Comparison of ENCODE assay signal across 29 cellular contexts in genomic region chr2:152330235-152330866, GRCh38.
"Had no signal": no experiment of that assay in that cellular context is flagged by ENCODE, and none has a peak within 500 bp of the region (broad histone marks: within the 10 kb centered on the region; RNA-seq: fewer than 3 reads in every experiment).

No MANE protein-coding gene starts in this region.

- H3K4me3 ChIP-seq: breast epithelium, left ventricle myocardium inferior, lung, ovary, prostate gland, sigmoid colon, upper lobe of left lung, vagina had no signal

- ATAC-seq: naive thymus-derived CD4-positive, alpha-beta T cell; stimulated activated effector memory CD8-positive, alpha-beta T cell treated with anti-CD3 and anti-CD28 coated beads, Interleukin-12 subunit alpha, Interleukin-12 subunit beta, amount 100 ng/mL, for 72 hours had no signal

- H3K4me3 Mint-ChIP-seq: activated CD4-positive, alpha-beta memory T cell treated with anti-CD3 and anti-CD28 coated beads, Interleukin-2, amount 10 ng/mL, durations not matched to agents 7 days and 5 days; activated CD4-positive, alpha-beta T cell treated with anti-CD3 and anti-CD28 coated beads, Interleukin-2, amount 10 ng/mL, durations not matched to agents 7 days and 5 days; activated T-cell treated with anti-CD3 and anti-CD28 coated beads, Interleukin-2, amount 50 U/mL, for 24 hours; central memory CD8-positive, alpha-beta T cell; dendritic cell treated with granulocyte-macrophage colony-stimulating factor and Interleukin-4, amounts not matched to agents 40 ng/mL and 50 ng/mL, for 4 days; mesothelial cell of epicardium; naive thymus-derived CD4-positive, alpha-beta T cell; stimulated activated effector memory CD8-positive, alpha-beta T cell treated with anti-CD3 and anti-CD28 coated beads, Interleukin-12 subunit alpha, Interleukin-12 subunit beta, amount 100 ng/mL, for 72 hours; stimulated activated naive CD8-positive, alpha-beta T cell treated with anti-CD3 and anti-CD28 coated beads, Interleukin-15, Interleukin-2, amounts not matched to agents 100 ng/mL and 50 ng/mL, for 24 hours had no signal

- H3K36me3 Mint-ChIP-seq: mesothelial cell of epicardium; naive thymus-derived CD4-positive, alpha-beta T cell; stimulated activated effector memory CD8-positive, alpha-beta T cell treated with anti-CD3 and anti-CD28 coated beads, Interleukin-12 subunit alpha, Interleukin-12 subunit beta, amount 100 ng/mL, for 72 hours had no signal

- H3K27me3 ChIP-seq: breast epithelium, ovary, sigmoid colon, upper lobe of left lung, vagina had no signal

- H3K36me3 ChIP-seq: breast epithelium, left ventricle myocardium inferior, ovary, prostate gland, sigmoid colon, upper lobe of left lung, vagina had no signal

- H3K27ac ChIP-seq: breast epithelium, left ventricle myocardium inferior, ovary, prostate gland, sigmoid colon, upper lobe of left lung, vagina had no signal

- DNase-seq: activated CD4-positive, alpha-beta memory T cell treated with anti-CD3 and anti-CD28 coated beads, Interleukin-2, amount 10 ng/mL, durations not matched to agents 7 days and 5 days; activated CD4-positive, alpha-beta T cell treated with anti-CD3 and anti-CD28 coated beads, Interleukin-2, amount 10 ng/mL, durations not matched to agents 7 days and 5 days; activated CD4-positive, CD25-positive, alpha-beta regulatory T cell treated with anti-CD3 and anti-CD28 coated beads, Interleukin-2, amount 50 U/mL, for 72 hours; activated CD8-positive, alpha-beta memory T cell treated with anti-CD3 and anti-CD28 coated beads, Interleukin-2, amount 50 U/mL, for 48 hours; activated gamma-delta T cell; activated naive CD4-positive, alpha-beta T cell treated with anti-CD3 and anti-CD28 coated beads, Interleukin-2, amount 50 U/mL, for 16 hours; activated T-cell treated with anti-CD3 and anti-CD28 coated beads, Interleukin-2, amount 50 U/mL, for 24 hours; amygdala; effector CD4-positive, alpha-beta T cell; left ventricle myocardium inferior; naive thymus-derived CD4-positive, alpha-beta T cell; ovary; retina; sigmoid colon; small intestine; stimulated activated CD4-positive, alpha-beta T cell treated with anti-CD3 and anti-CD28 coated beads, Interleukin-4, amount 100 ng/mL, for 24 hours; substantia nigra; upper lobe of left lung had no signal

- H3K9me3 Mint-ChIP-seq: activated CD4-positive, alpha-beta memory T cell treated with anti-CD3 and anti-CD28 coated beads, Interleukin-2, amount 10 ng/mL, durations not matched to agents 7 days and 5 days; activated CD4-positive, alpha-beta T cell treated with anti-CD3 and anti-CD28 coated beads, Interleukin-2, amount 10 ng/mL, durations not matched to agents 7 days and 5 days; activated T-cell treated with anti-CD3 and anti-CD28 coated beads, Interleukin-2, amount 50 U/mL, for 24 hours; central memory CD8-positive, alpha-beta T cell; dendritic cell treated with granulocyte-macrophage colony-stimulating factor and Interleukin-4, amounts not matched to agents 40 ng/mL and 50 ng/mL, for 4 days; mesothelial cell of epicardium; naive thymus-derived CD4-positive, alpha-beta T cell; stimulated activated effector memory CD8-positive, alpha-beta T cell treated with anti-CD3 and anti-CD28 coated beads, Interleukin-12 subunit alpha, Interleukin-12 subunit beta, amount 100 ng/mL, for 72 hours; stimulated activated naive CD8-positive, alpha-beta T cell treated with anti-CD3 and anti-CD28 coated beads, Interleukin-15, Interleukin-2, amounts not matched to agents 100 ng/mL and 50 ng/mL, for 24 hours had no signal

- FAIRE-seq: endometrium, frontal cortex, small intestine had no signal

- H3K27ac Mint-ChIP-seq: activated CD4-positive, alpha-beta memory T cell treated with anti-CD3 and anti-CD28 coated beads, Interleukin-2, amount 10 ng/mL, durations not matched to agents 7 days and 5 days; activated CD4-positive, alpha-beta T cell treated with anti-CD3 and anti-CD28 coated beads, Interleukin-2, amount 10 ng/mL, durations not matched to agents 7 days and 5 days; activated T-cell treated with anti-CD3 and anti-CD28 coated beads, Interleukin-2, amount 50 U/mL, for 24 hours; dendritic cell treated with granulocyte-macrophage colony-stimulating factor and Interleukin-4, amounts not matched to agents 40 ng/mL and 50 ng/mL, for 4 days; mesothelial cell of epicardium; naive thymus-derived CD4-positive, alpha-beta T cell; stimulated activated effector memory CD8-positive, alpha-beta T cell treated with anti-CD3 and anti-CD28 coated beads, Interleukin-12 subunit alpha, Interleukin-12 subunit beta, amount 100 ng/mL, for 72 hours; stimulated activated naive CD8-positive, alpha-beta T cell treated with anti-CD3 and anti-CD28 coated beads, Interleukin-15, Interleukin-2, amounts not matched to agents 100 ng/mL and 50 ng/mL, for 24 hours had no signal

- H3K4me1 ChIP-seq: breast epithelium, prostate gland had no signal

- H3K9me3 ChIP-seq: breast epithelium, left ventricle myocardium inferior, ovary, prostate gland, sigmoid colon, upper lobe of left lung, vagina had no signal

- H3K4me1 Mint-ChIP-seq: stimulated activated effector memory CD8-positive, alpha-beta T cell treated with anti-CD3 and anti-CD28 coated beads, Interleukin-12 subunit alpha, Interleukin-12 subunit beta, amount 100 ng/mL, for 72 hours had no signal
